2 cellular contexts compared by ENCODE assay signal in genomic region chr17:36919407-36919968, GRCh38.
TF ChIP-seq lines count a peak whose summit lies in the region.

No MANE protein-coding gene starts in this region.

TF ChIP-seq in A549, 52 proteins besides CTCF, POLR2A, EP300 and RAD21:
- peak; percentile 49; the same call in 1 of the 2 replicates for TF ChIP-seq HDAC2 (IDR thresholded peaks at IDR 0.05)
- TF ChIP-seq HOXA7 (CRISPR knock-in tag; IDR thresholded peaks at IDR 0.05), result no peak
- peak; percentile 84 for TF ChIP-seq ZFP36 (IDR thresholded peaks at IDR 0.05; ENCODE audit: borderline replicate concordance, partially characterized antibody)
- peak; percentile 92; the same call in 1 of the 2 replicates for TF ChIP-seq KDM1A (IDR thresholded peaks at IDR 0.05; ENCODE audit: low read depth)

TF ChIP-seq in K562, 482 proteins besides CTCF, POLR2A, EP300 and RAD21:
- peak; percentile 25; the same call in 1 of the 2 replicates for TF ChIP-seq ESRRA (IDR thresholded peaks at IDR 0.05; ENCODE audit: borderline replicate concordance, low read depth)
- peak; percentile 27 to 74; a peak in 2 of 4 replicates for TF ChIP-seq KDM1A (IDR thresholded peaks at IDR 0.05)
- TF ChIP-seq ZFP36 (IDR thresholded peaks at IDR 0.05; ENCODE audit: low read depth, low read length, partially characterized antibody), result peak; percentile 84
- TF ChIP-seq ADNP (tag; IDR thresholded peaks at IDR 0.05), result 0 out of 2 replicates have a peak, but pooled peaks have one; percentile 36
- peak; percentile 72; the same call in 1 of the 2 replicates for TF ChIP-seq PTBP1 (IDR thresholded peaks at IDR 0.05; ENCODE audit: low read depth, low read length)
- TF ChIP-seq ZNF696 (CRISPR knock-in tag; conservative IDR thresholded peaks at IDR 0.05), result no peak
- no peak for TF ChIP-seq ZNF57 (CRISPR knock-in tag; IDR thresholded peaks at IDR 0.05)
- TF ChIP-seq ZFP91 (CRISPR knock-in tag; IDR thresholded peaks at IDR 0.05), result no peak
- TF ChIP-seq, protein P1, sequence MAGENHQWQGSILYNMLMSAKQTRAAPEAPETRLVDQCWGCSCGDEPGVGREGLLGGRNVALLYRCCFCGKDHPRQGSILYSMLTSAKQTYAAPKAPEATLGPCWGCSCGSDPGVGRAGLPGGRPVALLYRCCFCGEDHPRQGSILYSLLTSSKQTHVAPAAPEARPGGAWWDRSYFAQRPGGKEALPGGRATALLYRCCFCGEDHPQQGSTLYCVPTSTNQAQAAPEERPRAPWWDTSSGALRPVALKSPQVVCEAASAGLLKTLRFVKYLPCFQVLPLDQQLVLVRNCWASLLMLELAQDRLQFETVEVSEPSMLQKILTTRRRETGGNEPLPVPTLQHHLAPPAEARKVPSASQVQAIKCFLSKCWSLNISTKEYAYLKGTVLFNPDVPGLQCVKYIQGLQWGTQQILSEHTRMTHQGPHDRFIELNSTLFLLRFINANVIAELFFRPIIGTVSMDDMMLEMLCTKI (IDR thresholded peaks at IDR 0.05; ENCODE audit: partially characterized antibody), result no peak
- TF ChIP-seq HDAC1 (IDR thresholded peaks at IDR 0.05), result 0 out of 4 replicates have a peak, but pooled peaks of 1 of the 2 experiments have one; percentile 37
- no peak for TF ChIP-seq NCOA4 (IDR thresholded peaks at IDR 0.05; ENCODE audit: partially characterized antibody)
- TF ChIP-seq SMARCA5 (IDR thresholded peaks at IDR 0.05), result peak; percentile 54; the same call in 1 of the 2 replicates
- TF ChIP-seq NFIC (IDR thresholded peaks at IDR 0.05), result no peak
- no peak for TF ChIP-seq GATAD2A (IDR thresholded peaks at IDR 0.05)
- no peak for TF ChIP-seq NFATC3 (IDR thresholded peaks at IDR 0.05)
- peak; percentile 48 for TF ChIP-seq CHD4 (IDR thresholded peaks at IDR 0.05; ENCODE audit: insufficient read depth, insufficient replicate concordance, low read depth, low read length, poor library complexity, severe bottlenecking)
- TF ChIP-seq FOXP4 (CRISPR knock-in tag; IDR thresholded peaks at IDR 0.05; ENCODE audit: borderline replicate concordance), result no peak
- TF ChIP-seq ELF2 (CRISPR knock-in tag; IDR thresholded peaks at IDR 0.05), result no peak
- TF ChIP-seq ZBTB40 (IDR thresholded peaks at IDR 0.05), result no peak
- no peak for TF ChIP-seq ZBTB40 (CRISPR knock-in tag; IDR thresholded peaks at IDR 0.05)
- peak; percentile 98 for TF ChIP-seq RBM25 (IDR thresholded peaks at IDR 0.05; ENCODE audit: low read depth, low read length, severe bottlenecking)
- peak; percentile 94 for TF ChIP-seq BCOR (IDR thresholded peaks at IDR 0.05)
